ENCODE assay signal across 29 cellular contexts in the genomic region with DNA sequence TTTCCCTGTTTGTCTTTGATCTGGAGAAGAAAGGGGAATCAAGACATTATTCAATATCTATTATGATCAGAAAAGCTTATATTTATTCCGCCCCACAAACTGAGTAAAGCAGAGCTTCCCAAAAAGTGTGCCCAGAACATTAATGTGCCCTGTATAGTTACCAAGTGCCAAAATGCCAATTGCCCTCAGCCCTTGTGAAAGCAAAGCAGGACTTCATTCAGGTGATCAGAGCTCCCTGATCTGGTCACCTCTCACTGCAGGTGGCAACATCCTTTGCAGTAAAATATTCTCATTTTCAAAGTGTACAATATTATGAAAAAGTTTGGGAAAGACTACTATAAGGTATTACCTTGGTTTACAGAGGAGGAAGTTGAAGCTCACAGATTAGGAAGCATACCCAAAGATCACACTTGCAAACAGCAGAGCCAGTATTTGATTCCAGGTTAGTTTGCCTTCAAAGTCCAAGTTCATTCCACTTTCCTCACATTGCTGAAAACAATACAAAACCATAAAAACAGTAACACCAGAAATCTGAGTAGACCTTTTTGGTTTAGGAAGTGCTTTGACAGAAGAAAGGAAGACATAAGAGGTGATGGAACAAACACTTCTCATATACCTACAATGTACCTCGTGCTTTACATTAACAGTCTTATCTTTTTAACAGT.
"Had no signal": no experiment of that assay in that cellular context is flagged by ENCODE, and none has a peak within 500 bp of the region (broad histone marks: within the 10 kb centered on the region; RNA-seq: fewer than 3 reads in every experiment).

No MANE protein-coding gene starts in this region.

- H2AFZ ChIP-seq: neural progenitor cell had no signal

- H3K9me3 ChIP-seq: ovary, psoas muscle, suprapubic skin, testis, tibial artery, uterus had no signal

- H3K4me2 ChIP-seq: neural progenitor cell, smooth muscle cell had no signal

- H3K4me3 ChIP-seq: neural progenitor cell, ovary, psoas muscle, skin epidermis, smooth muscle cell, spleen, suprapubic skin, testis, tibial artery, upper lobe of left lung, uterus had no signal

- H3K4me1 ChIP-seq: neural progenitor cell, parathyroid adenoma, psoas muscle, spleen, testis, tibial artery, upper lobe of left lung, uterus had no signal

- DNase-seq: naive thymus-derived CD4-positive, alpha-beta T cell; natural killer cell; occipital lobe; ovary; posterior cingulate gyrus; psoas muscle; right cardiac atrium; spleen; stimulated activated CD4-positive, alpha-beta T cell treated with anti-CD3 and anti-CD28 coated beads, Interleukin-12 subunit alpha, Interleukin-12 subunit beta, amount 100 ng/mL, for 4 hours; stimulated activated CD4-positive, alpha-beta T cell treated with anti-CD3 and anti-CD28 coated beads, Interleukin-1b, Interleukin-23, amount 100 ng/mL, for 48 hours; stimulated activated CD4-positive, alpha-beta T cell treated with anti-CD3 and anti-CD28 coated beads, Interleukin-4, amount 100 ng/mL, for 1 hour; stimulated activated CD4-positive, alpha-beta T cell treated with anti-CD3 and anti-CD28 coated beads, Interleukin-4, amount 100 ng/mL, for 4 hours; stimulated activated CD8-positive, alpha-beta memory T cell treated with anti-CD3 and anti-CD28 coated beads, Interleukin-4, amount 100 ng/mL, for 48 hours; stimulated activated naive CD4-positive, alpha-beta T cell; stimulated activated naive CD8-positive, alpha-beta T cell treated with anti-CD3 and anti-CD28 coated beads, Interleukin-15, amount 100 ng/mL, for 72 hours; stimulated activated naive CD8-positive, alpha-beta T cell treated with anti-CD3 and anti-CD28 coated beads, Interleukin-15, Interleukin-2, amounts not matched to agents 100 U/mL and 50 U/mL, for 24 hours; substantia nigra; testis; tibial artery; trophoblast cell; upper lobe of left lung; uterus had no signal

- H3K36me3 ChIP-seq: neural progenitor cell, ovary, spleen, suprapubic skin, tibial artery, upper lobe of left lung, uterus had no signal

- H3K27ac ChIP-seq: neural progenitor cell, ovary, parathyroid adenoma, psoas muscle, skin epidermis, spleen, suprapubic skin, testis, tibial artery, upper lobe of left lung, uterus had no signal

- H3K27me3 ChIP-seq: neural progenitor cell, ovary, spleen, suprapubic skin, testis, tibial artery, upper lobe of left lung, uterus had no signal

- H3K9ac ChIP-seq: neural progenitor cell, parathyroid adenoma had no signal

- H3K79me2 ChIP-seq: parathyroid adenoma had no signal

- ATAC-seq: naive thymus-derived CD4-positive, alpha-beta T cell; natural killer cell; psoas muscle; right cardiac atrium; sciatic nerve; stimulated activated memory B cell treated with anti-CD40 and anti-IgM and Interleukin-4, amounts not matched to agents 10 μg/mL and 1 μg/mL and 100 μg/mL, for 72 hours; stimulated activated naive CD8-positive, alpha-beta T cell treated with anti-CD3 and anti-CD28 coated beads, Interleukin-15, amount 100 ng/mL, for 72 hours; stimulated activated naive CD8-positive, alpha-beta T cell treated with anti-CD3 and anti-CD28 coated beads, Interleukin-15, Interleukin-2, amounts not matched to agents 100 U/mL and 50 U/mL, for 24 hours had no signal
